Comparison of ENCODE assay signal across 13 cellular contexts in genomic region chr10:59674211-59674836, GRCh38. TPM values are rescaled to one million over a fixed set of nuclear protein-coding genes. Genes with fewer than 3 reads are reported as not detected.
DNase-seq lines count a peak whose midpoint lies in the region; TF ChIP-seq lines count a peak whose summit lies in the region.
"Had no signal": no experiment of that assay in that cellular context is flagged by ENCODE, and none has a peak within 500 bp of the region (broad histone marks: within the 10 kb centered on the region; RNA-seq: fewer than 3 reads in every experiment).

No MANE protein-coding gene starts in this region.

- in situ Hi-C loops in astrocyte of the cerebellum (cut with HindIII; ENCODE audit: low sequenced_read_pairs), result no loop called here

- H3K4me3 ChIP-seq in astrocyte of the cerebellum (ENCODE audit: low read depth, low read length), result no peak overlapping the region
- H3K4me3 ChIP-seq: PC-9 had no signal

- DNase-seq in A172 (ENCODE audit: low spot score) (peak; percentile 72), HPDE6-E6E7 (ENCODE audit: extremely low spot score) (peak; percentile 20), astrocyte of the cerebellum (ENCODE audit: low read depth) (peak; percentile 35), kidney tubule cell (ENCODE audit: low spot score) (peak; percentile 79), NCI-H2081 treated with DMSO at 0.1 percent for 48 hours (lab: John Stamatoyannopoulos, UW) (no peak), cerebellar nuclear complex (lab: John Stamatoyannopoulos, UW) (no peak), NCI-H1048 (lab: John Stamatoyannopoulos, UW) (no peak)
- DNase-seq in stimulated activated CD8-positive, alpha-beta memory T cell treated with anti-CD3 and anti-CD28 coated beads, Interleukin-4, amount 100 ng/mL, for 48 hours, result no peak
- DNase-seq: activated CD8-positive, alpha-beta memory T cell treated with anti-CD3 and anti-CD28 coated beads, Interleukin-2, amount 10 ng/mL, durations not matched to agents 7 days and 5 days; amniotic stem cell; DMS79 treated with DMSO at 0.1 percent for 48 hours; immature natural killer cell; PC-9 had no signal

- TF ChIP-seq CTCF in astrocyte of the cerebellum (IDR thresholded peaks at IDR 0.05; ENCODE audit: low read depth, low read length, missing control alignments), result no peak

RNA-seq across cellular contexts. Expression of gene SLC16A9, which starts 35.3 kb away (rescaled TPM):
- total RNA-seq in A172 (2014; rRNA removed; shearing (Covaris generic)), result 28.7 and 34.1 TPM in 2 replicates
- total RNA-seq: PC-9 had no signal

Comparison
In these comparisons a context has a peak if more than half of its experiments do, and no peak if none do; other contexts are left out.
1. DNase-seq: peak in A172 (single experiment), HPDE6-E6E7 (single experiment), astrocyte of the cerebellum (single experiment) and kidney tubule cell (single experiment); none in NCI-H2081 treated with DMSO at 0.1 percent for 48 hours (single experiment), cerebellar nuclear complex (0 of 2), NCI-H1048 (single experiment) and stimulated activated CD8-positive, alpha-beta memory T cell treated with anti-CD3 and anti-CD28 coated beads, Interleukin-4, amount 100 ng/mL, for 48 hours (single experiment).